1 cellular context compared by ENCODE assay signal in genomic region chr1:14817223-14818170, GRCh38.
A peak's percentile ranks its signal among the peaks of the same experiment; 100 is the strongest.
TF ChIP-seq lines count a peak whose summit lies in the region.

No MANE protein-coding gene starts in this region.

TF ChIP-seq in K562, 482 proteins besides CTCF, POLR2A, EP300 and RAD21 (continued from another document and continues in another):
- TF ChIP-seq CBX8 (IDR thresholded peaks at IDR 0.05; ENCODE audit: borderline replicate concordance, extremely low read depth, low read depth, low read length, poor library complexity, severe bottlenecking), result no peak
- no peak for TF ChIP-seq ZNF143 (CRISPR knock-in tag; IDR thresholded peaks at IDR 0.05)
- TF ChIP-seq SP2 (IDR thresholded peaks at IDR 0.05; ENCODE audit: extremely low read depth, low read depth, low read length, poor library complexity, severe bottlenecking), result no peak
- TF ChIP-seq, protein P1, sequence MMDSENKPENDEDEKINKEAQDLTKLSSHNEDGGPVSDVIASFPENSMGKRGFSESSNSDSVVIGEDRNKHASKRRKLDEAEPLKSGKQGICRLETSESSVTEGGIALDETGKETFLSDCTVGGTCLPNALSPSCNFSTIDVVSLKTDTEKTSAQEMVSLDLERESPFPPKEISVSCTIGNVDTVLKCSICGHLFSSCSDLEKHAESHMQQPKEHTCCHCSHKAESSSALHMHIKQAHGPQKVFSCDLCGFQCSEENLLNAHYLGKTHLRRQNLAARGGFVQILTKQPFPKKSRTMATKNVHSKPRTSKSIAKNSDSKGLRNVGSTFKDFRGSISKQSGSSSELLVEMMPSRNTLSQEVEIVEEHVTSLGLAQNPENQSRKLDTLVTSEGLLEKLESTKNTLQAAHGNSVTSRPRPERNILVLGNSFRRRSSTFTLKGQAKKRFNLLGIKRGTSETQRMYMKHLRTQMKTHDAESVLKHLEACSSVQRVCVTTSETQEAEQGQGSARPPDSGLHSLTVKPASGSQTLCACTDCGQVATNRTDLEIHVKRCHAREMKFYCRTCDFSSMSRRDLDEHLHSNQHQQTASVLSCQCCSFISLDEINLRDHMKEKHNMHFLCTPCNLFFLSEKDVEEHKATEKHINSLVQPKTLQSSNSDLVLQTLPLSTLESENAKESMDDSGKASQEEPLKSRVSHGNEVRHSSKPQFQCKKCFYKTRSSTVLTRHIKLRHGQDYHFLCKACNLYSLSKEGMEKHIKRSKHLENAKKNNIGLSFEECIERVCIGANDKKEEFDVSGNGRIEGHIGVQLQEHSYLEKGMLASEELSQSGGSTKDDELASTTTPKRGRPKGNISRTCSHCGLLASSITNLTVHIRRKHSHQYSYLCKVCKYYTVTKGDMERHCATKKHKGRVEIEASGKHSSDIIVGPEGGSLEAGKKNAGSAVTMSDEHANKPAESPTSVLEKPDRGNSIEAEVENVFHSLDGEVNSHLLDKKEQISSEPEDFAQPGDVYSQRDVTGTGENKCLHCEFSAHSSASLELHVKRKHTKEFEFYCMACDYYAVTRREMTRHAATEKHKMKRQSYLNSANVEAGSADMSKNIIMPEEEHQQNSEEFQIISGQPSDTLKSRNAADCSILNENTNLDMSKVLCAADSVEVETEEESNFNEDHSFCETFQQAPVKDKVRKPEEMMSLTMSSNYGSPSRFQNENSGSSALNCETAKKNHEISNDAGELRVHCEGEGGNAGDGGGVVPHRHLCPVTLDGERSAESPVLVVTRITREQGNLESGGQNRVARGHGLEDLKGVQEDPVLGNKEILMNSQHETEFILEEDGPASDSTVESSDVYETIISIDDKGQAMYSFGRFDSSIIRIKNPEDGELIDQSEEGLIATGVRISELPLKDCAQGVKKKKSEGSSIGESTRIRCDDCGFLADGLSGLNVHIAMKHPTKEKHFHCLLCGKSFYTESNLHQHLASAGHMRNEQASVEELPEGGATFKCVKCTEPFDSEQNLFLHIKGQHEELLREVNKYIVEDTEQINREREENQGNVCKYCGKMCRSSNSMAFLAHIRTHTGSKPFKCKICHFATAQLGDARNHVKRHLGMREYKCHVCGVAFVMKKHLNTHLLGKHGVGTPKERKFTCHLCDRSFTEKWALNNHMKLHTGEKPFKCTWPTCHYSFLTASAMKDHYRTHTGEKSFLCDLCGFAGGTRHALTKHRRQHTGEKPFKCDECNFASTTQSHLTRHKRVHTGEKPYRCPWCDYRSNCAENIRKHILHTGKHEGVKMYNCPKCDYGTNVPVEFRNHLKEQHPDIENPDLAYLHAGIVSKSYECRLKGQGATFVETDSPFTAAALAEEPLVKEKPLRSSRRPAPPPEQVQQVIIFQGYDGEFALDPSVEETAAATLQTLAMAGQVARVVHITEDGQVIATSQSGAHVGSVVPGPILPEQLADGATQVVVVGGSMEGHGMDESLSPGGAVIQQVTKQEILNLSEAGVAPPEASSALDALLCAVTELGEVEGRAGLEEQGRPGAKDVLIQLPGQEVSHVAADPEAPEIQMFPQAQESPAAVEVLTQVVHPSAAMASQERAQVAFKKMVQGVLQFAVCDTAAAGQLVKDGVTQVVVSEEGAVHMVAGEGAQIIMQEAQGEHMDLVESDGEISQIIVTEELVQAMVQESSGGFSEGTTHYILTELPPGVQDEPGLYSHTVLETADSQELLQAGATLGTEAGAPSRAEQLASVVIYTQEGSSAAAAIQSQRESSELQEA (IDR thresholded peaks at IDR 0.05; ENCODE audit: low read depth), result no peak
- TF ChIP-seq ZBTB40 (IDR thresholded peaks at IDR 0.05), result no peak
- no peak for TF ChIP-seq ZBTB40 (CRISPR knock-in tag; IDR thresholded peaks at IDR 0.05)
- no peak for TF ChIP-seq SMARCA5 (IDR thresholded peaks at IDR 0.05)
- TF ChIP-seq, protein P2, sequence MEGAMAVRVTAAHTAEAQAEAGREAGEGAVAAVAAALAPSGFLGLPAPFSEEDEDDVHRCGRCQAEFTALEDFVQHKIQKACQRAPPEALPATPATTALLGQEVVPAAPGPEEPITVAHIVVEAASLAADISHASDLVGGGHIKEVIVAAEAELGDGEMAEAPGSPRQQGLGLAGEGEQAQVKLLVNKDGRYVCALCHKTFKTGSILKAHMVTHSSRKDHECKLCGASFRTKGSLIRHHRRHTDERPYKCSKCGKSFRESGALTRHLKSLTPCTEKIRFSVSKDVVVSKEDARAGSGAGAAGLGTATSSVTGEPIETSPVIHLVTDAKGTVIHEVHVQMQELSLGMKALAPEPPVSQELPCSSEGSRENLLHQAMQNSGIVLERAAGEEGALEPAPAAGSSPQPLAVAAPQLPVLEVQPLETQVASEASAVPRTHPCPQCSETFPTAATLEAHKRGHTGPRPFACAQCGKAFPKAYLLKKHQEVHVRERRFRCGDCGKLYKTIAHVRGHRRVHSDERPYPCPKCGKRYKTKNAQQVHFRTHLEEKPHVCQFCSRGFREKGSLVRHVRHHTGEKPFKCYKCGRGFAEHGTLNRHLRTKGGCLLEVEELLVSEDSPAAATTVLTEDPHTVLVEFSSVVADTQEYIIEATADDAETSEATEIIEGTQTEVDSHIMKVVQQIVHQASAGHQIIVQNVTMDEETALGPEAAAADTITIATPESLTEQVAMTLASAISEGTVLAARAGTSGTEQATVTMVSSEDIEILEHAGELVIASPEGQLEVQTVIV (CRISPR knock-in tag; IDR thresholded peaks at IDR 0.05; ENCODE audit: borderline replicate concordance), result no peak
- no peak for TF ChIP-seq BRD4 (IDR thresholded peaks at IDR 0.05)
- no peak for TF ChIP-seq ELK1 (CRISPR knock-in tag; IDR thresholded peaks at IDR 0.05)
- peak; percentile 59 for TF ChIP-seq NFIC (IDR thresholded peaks at IDR 0.05)
- TF ChIP-seq, protein P3, sequence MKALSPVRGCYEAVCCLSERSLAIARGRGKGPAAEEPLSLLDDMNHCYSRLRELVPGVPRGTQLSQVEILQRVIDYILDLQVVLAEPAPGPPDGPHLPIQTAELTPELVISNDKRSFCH (CRISPR knock-in tag; IDR thresholded peaks at IDR 0.05), result no peak
- TF ChIP-seq, protein P3 (tag; IDR thresholded peaks at IDR 0.05), result peak; percentile 76; the same call in 1 of the 2 replicates
- TF ChIP-seq CHD2 (IDR thresholded peaks at IDR 0.05; ENCODE audit: low read depth, low read length), result no peak
- TF ChIP-seq NBN (IDR thresholded peaks at IDR 0.05; ENCODE audit: low read depth), result no peak
- peak; percentile 92 for TF ChIP-seq TCF3 (CRISPR knock-in tag; IDR thresholded peaks at IDR 0.05)
- TF ChIP-seq MCM5 (IDR thresholded peaks at IDR 0.05; ENCODE audit: low read depth), result no peak
- no peak for TF ChIP-seq TBP (optimal IDR thresholded peaks at IDR 0.05; ENCODE audit: low read depth, low read length)
- peak; percentile 85 for TF ChIP-seq CCNT2 (IDR thresholded peaks at IDR 0.05; ENCODE audit: borderline replicate concordance, extremely low read depth, insufficient read length, low read depth, low read length)
- TF ChIP-seq BHLHE40 (IDR thresholded peaks at IDR 0.05; ENCODE audit: low read length), result peak; percentile 61; the same call in 1 of the 2 replicates
- TF ChIP-seq ZNF431 (CRISPR knock-in tag; IDR thresholded peaks at IDR 0.05), result no peak
- no peak for TF ChIP-seq BRCA1 (IDR thresholded peaks at IDR 0.05)
- no peak for TF ChIP-seq BRCA1 (CRISPR knock-in tag; IDR thresholded peaks at IDR 0.05)
- TF ChIP-seq ZNF707 (CRISPR knock-in tag; conservative IDR thresholded peaks at IDR 0.05), result no peak
- TF ChIP-seq ZKSCAN1 (IDR thresholded peaks at IDR 0.05; ENCODE audit: low read depth, low read length), result peak; percentile 97
- TF ChIP-seq, protein P4, sequence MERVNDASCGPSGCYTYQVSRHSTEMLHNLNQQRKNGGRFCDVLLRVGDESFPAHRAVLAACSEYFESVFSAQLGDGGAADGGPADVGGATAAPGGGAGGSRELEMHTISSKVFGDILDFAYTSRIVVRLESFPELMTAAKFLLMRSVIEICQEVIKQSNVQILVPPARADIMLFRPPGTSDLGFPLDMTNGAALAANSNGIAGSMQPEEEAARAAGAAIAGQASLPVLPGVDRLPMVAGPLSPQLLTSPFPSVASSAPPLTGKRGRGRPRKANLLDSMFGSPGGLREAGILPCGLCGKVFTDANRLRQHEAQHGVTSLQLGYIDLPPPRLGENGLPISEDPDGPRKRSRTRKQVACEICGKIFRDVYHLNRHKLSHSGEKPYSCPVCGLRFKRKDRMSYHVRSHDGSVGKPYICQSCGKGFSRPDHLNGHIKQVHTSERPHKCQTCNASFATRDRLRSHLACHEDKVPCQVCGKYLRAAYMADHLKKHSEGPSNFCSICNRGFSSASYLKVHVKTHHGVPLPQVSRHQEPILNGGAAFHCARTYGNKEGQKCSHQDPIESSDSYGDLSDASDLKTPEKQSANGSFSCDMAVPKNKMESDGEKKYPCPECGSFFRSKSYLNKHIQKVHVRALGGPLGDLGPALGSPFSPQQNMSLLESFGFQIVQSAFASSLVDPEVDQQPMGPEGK (CRISPR knock-in tag; IDR thresholded peaks at IDR 0.05; ENCODE audit: borderline replicate concordance), result no peak
- peak; percentile 71 for TF ChIP-seq BCOR (IDR thresholded peaks at IDR 0.05)
- no peak for TF ChIP-seq SAFB (IDR thresholded peaks at IDR 0.05; ENCODE audit: borderline replicate concordance, low read depth, low read length)
- TF ChIP-seq C11orf30 (IDR thresholded peaks at IDR 0.05; ENCODE audit: low read depth), result no peak
- TF ChIP-seq ZNF134 (CRISPR knock-in tag; conservative IDR thresholded peaks at IDR 0.05), result 0 out of 2 replicates have a peak, but pooled peaks have one; percentile 23
- no peak for TF ChIP-seq DMBX1 (CRISPR knock-in tag; IDR thresholded peaks at IDR 0.05; ENCODE audit: borderline replicate concordance)
- TF ChIP-seq MNT (conservative IDR thresholded peaks at IDR 0.05), result 0 out of 4 replicates have a peak, but pooled peaks have one; percentile 12 to 33
